In the genomic region with DNA sequence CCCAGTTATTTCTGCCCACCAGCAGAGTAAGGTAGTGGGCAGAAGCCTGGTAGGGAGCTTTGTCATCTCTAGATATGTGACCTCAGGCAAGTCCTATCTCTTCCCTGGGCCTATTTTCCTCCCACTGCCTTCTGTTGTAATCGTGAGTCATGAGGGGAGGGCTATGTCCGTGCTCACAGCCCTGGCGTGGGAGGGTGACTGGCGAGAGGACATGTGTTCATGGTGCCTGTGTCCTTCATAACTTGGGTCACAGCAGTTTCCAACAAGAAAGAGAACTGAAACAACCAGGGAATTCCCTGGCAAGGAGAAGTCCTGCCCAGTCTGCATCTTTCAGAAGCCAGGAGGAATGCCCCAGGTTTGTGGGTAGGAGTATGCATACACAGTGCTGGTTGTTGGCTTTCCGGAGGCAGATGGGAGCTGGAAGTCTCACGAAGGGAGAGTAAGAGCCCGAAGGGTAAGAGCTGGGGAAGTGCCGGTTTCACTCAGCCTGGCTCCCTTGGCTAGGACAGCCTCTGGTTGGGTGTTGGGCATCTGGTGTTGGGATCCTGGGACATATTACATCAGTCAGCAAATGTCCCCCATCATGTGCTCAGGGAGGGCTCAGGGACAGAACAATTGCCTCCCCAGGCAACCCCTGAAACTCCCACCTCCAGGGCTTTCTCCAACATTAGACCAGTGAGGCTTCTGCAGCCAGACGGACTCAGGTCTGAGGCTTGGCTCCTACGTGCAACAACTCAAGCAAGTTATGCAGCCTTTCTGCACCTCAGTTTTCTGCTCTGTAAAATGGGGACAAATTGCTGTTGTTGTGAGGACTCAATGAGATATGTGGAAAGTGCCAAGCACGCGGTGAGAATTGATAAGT, we compare ENCODE assay signal across 8 cellular contexts. TPM values are rescaled to one million over a fixed set of nuclear protein-coding genes. Genes with fewer than 3 reads are reported as not detected.
DNase-seq lines count a peak whose midpoint lies in the region; ATAC-seq and TF ChIP-seq lines count a peak whose summit lies in the region.

No MANE protein-coding gene starts in this region.

- no peak for TF ChIP-seq CTCF in lung (IDR thresholded peaks at IDR 0.05; ENCODE audit: control extremely low read depth, extremely low read depth)

- peaks cover 0 to 6% of the 10 kb centered on the region in 2 donors for H3K4me1 ChIP-seq in lung (ENCODE audit: control insufficient read depth in 2 of 2, insufficient read depth in 2 of 2, low read length in 2 of 2)

- H3K27ac ChIP-seq in lung (ENCODE audit: low read depth in 1 of 2, low read length in 1 of 2), result peak overlapping the region in 1 of 2 donors; percentile 7

- H3K36me3 ChIP-seq in lung (ENCODE audit: control insufficient read depth in 2 of 2, insufficient read depth in 2 of 2, low read length in 2 of 2), result no peaks in the 10 kb centered on the region

- peaks cover 18% of the 10 kb centered on the region for H3K27me3 Mint-ChIP-seq in T-helper 2 cell treated with Interferon-gamma antibody and Interleukin-4, amounts not matched to agents 5 μg/mL and 100 μg/mL, for 36 hours (ENCODE audit: low read depth)
- H3K27me3 Mint-ChIP-seq in activated naive CD8-positive, alpha-beta T cell treated with anti-CD3 and anti-CD28 coated beads, Interleukin-2, amount 10 ng/mL, durations not matched to agents 7 days and 5 days, result peaks cover 19% of the 10 kb centered on the region

- POLR2A ChIA-PET in activated naive CD8-positive, alpha-beta T cell treated with anti-CD3 and anti-CD28 coated beads, Interleukin-2, amount 10 ng/mL, durations not matched to agents 7 days and 5 days (lab: Charles Lee), result no interaction called here

- H3K27me3 ChIP-seq in lung (ENCODE audit: control insufficient read depth, insufficient read depth), result no peaks in the 10 kb centered on the region

- 73 to 78% methylated on average over 12 of the region's 12 CpGs for WGBS in lung, 2 donors

- H3K4me3 Mint-ChIP-seq in T-helper 2 cell treated with Interferon-gamma antibody and Interleukin-4, amounts not matched to agents 5 μg/mL and 100 μg/mL, for 36 hours, result no peak overlapping the region
- H3K4me3 Mint-ChIP-seq in activated naive CD8-positive, alpha-beta T cell treated with anti-CD3 and anti-CD28 coated beads, Interleukin-2, amount 10 ng/mL, durations not matched to agents 7 days and 5 days, result no peak overlapping the region

- no peaks in the 10 kb centered on the region for H3K9me3 Mint-ChIP-seq in T-helper 2 cell treated with Interferon-gamma antibody and Interleukin-4, amounts not matched to agents 5 μg/mL and 100 μg/mL, for 36 hours
- no peaks in the 10 kb centered on the region for H3K9me3 Mint-ChIP-seq in activated naive CD8-positive, alpha-beta T cell treated with anti-CD3 and anti-CD28 coated beads, Interleukin-2, amount 10 ng/mL, durations not matched to agents 7 days and 5 days

- H3K4me1 Mint-ChIP-seq in T-helper 2 cell treated with Interferon-gamma antibody and Interleukin-4, amounts not matched to agents 5 μg/mL and 100 μg/mL, for 36 hours (ENCODE audit: low read depth), result no peaks in the 10 kb centered on the region
- H3K4me1 Mint-ChIP-seq in activated naive CD8-positive, alpha-beta T cell treated with anti-CD3 and anti-CD28 coated beads, Interleukin-2, amount 10 ng/mL, durations not matched to agents 7 days and 5 days, result no peaks in the 10 kb centered on the region

- no peaks in the 10 kb centered on the region for H3K36me3 Mint-ChIP-seq in T-helper 2 cell treated with Interferon-gamma antibody and Interleukin-4, amounts not matched to agents 5 μg/mL and 100 μg/mL, for 36 hours (ENCODE audit: low read depth)
- H3K36me3 Mint-ChIP-seq in activated naive CD8-positive, alpha-beta T cell treated with anti-CD3 and anti-CD28 coated beads, Interleukin-2, amount 10 ng/mL, durations not matched to agents 7 days and 5 days, result no peaks in the 10 kb centered on the region

- DNase-seq in T-helper 2 cell treated with Interferon-gamma antibody and Interleukin-4, amounts not matched to agents 5 μg/mL and 100 μg/mL, for 36 hours (ENCODE audit: low spot score), result peak; percentile 10
- DNase-seq in T-helper 2 cell, result no peak
- peak; percentile 8 for DNase-seq in activated naive CD8-positive, alpha-beta T cell treated with anti-CD3 and anti-CD28 coated beads, Interleukin-2, amount 10 ng/mL, durations not matched to agents 7 days and 5 days
- DNase-seq in lung (ENCODE audit: low spot score), result peak; percentile 66
- no peak for DNase-seq in activated CD4-positive, alpha-beta T cell treated with anti-CD3 and anti-CD28 coated beads for 4 hours
- DNase-seq in stimulated activated CD4-positive, alpha-beta T cell treated with anti-CD3 and anti-CD28 coated beads, Interleukin-4, amount 100 ng/mL, for 24 hours, result no peak
- DNase-seq in stimulated activated naive CD4-positive, alpha-beta T cell (lab: John Stamatoyannopoulos, UW), result no peak

- ATAC-seq in HG03175 (IDR thresholded peaks at IDR 0.05; ENCODE audit: unreplicated experiment), result peak; percentile 40
- no peak for ATAC-seq in activated naive CD8-positive, alpha-beta T cell treated with anti-CD3 and anti-CD28 coated beads, Interleukin-2, amount 10 ng/mL, durations not matched to agents 7 days and 5 days (ENCODE audit: low read depth)
- peak; percentile 75 for ATAC-seq in lung (ENCODE audit: insufficient read depth, low FRiP score)

- peaks cover 0 to 3% of the 10 kb centered on the region in 2 donors for H3K9me3 ChIP-seq in lung (ENCODE audit: control insufficient read depth in 2 of 2, insufficient read depth in 1 of 2, low read length in 1 of 2)

- no peak overlapping the region for H3K4me3 ChIP-seq in lung

- no peak overlapping the region for H3K27ac Mint-ChIP-seq in T-helper 2 cell treated with Interferon-gamma antibody and Interleukin-4, amounts not matched to agents 5 μg/mL and 100 μg/mL, for 36 hours
- no peak overlapping the region for H3K27ac Mint-ChIP-seq in activated naive CD8-positive, alpha-beta T cell treated with anti-CD3 and anti-CD28 coated beads, Interleukin-2, amount 10 ng/mL, durations not matched to agents 7 days and 5 days

RNA-seq across cellular contexts. Expression of a gene that starts 4.3 kb away (rescaled TPM):
- total RNA-seq in activated naive CD8-positive, alpha-beta T cell treated with anti-CD3 and anti-CD28 coated beads, Interleukin-2, amount 10 ng/mL, durations not matched to agents 7 days and 5 days, result not detected
- total RNA-seq in lung, result under 1 TPM; 0.15 to 0.88 TPM
- polyA plus RNA-seq in lung, result under 1 TPM; 0.31 to 0.39 TPM

RNA-seq across cellular contexts. Expression of a gene that starts 9.3 kb away (rescaled TPM):
- not detected for total RNA-seq in activated naive CD8-positive, alpha-beta T cell treated with anti-CD3 and anti-CD28 coated beads, Interleukin-2, amount 10 ng/mL, durations not matched to agents 7 days and 5 days
- under 1 TPM; 0.09 to 0.43 TPM for total RNA-seq in lung
- polyA plus RNA-seq in lung, result under 1 TPM; 0.14 to 0.51 TPM

RNA-seq across cellular contexts. Expression of a gene that starts 57.4 kb away (rescaled TPM):
- total RNA-seq in activated naive CD8-positive, alpha-beta T cell treated with anti-CD3 and anti-CD28 coated beads, Interleukin-2, amount 10 ng/mL, durations not matched to agents 7 days and 5 days, result 100 to 1,000 TPM; 253 to 258 TPM
- 100 to 1,000 TPM; 210 to 286 TPM for total RNA-seq in lung
- polyA plus RNA-seq in lung, result 100 to 1,000 TPM; 149 to 334 TPM

Comparison
In these comparisons a context has a peak if more than half of its experiments do, and no peak if none do; other contexts are left out.
1. DNase-seq: peak in T-helper 2 cell treated with Interferon-gamma antibody and Interleukin-4, amounts not matched to agents 5 μg/mL and 100 μg/mL, for 36 hours (single experiment), activated naive CD8-positive, alpha-beta T cell treated with anti-CD3 and anti-CD28 coated beads, Interleukin-2, amount 10 ng/mL, durations not matched to agents 7 days and 5 days (single experiment) and lung (single experiment); none in T-helper 2 cell (0 of 5), activated CD4-positive, alpha-beta T cell treated with anti-CD3 and anti-CD28 coated beads for 4 hours (0 of 2), stimulated activated CD4-positive, alpha-beta T cell treated with anti-CD3 and anti-CD28 coated beads, Interleukin-4, amount 100 ng/mL, for 24 hours (single experiment) and stimulated activated naive CD4-positive, alpha-beta T cell (0 of 6).